8 cellular contexts compared by ENCODE assay signal in the genomic region with DNA sequence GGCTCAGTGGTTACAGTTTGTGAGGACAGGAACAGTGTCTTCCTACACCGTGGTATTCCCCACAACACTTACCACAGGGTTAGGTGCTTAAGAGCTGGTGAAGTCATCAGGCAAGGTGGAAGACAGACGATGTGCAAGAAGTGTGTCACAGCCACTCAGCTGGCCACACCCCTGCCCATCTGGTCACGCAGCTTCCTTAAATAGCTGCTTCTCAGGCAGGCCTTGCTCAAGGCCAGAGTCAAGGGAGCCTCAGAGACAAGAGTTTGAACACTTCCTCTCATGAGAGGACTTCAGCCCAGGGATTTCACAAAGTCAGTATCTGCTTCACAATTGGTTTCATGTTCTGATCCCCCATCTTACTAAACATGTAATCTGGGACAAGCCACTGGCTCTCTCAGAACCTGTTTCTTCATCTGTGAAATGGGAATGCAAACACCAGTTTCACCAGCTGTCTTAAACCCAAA.
A peak's percentile ranks its signal among the peaks of the same experiment; 100 is the strongest.
DNase-seq lines count a peak whose midpoint lies in the region; ATAC-seq and TF ChIP-seq lines count a peak whose summit lies in the region.
"Had no signal": no experiment of that assay in that cellular context is flagged by ENCODE, and none has a peak within 500 bp of the region (broad histone marks: within the 10 kb centered on the region; RNA-seq: fewer than 3 reads in every experiment).

No MANE protein-coding gene starts in this region.

- no peak overlapping the region for H3K4me3 ChIP-seq in HCT116 (replicated peaks in 1 of 2; ENCODE audit: low read depth in 1 of 2, low read length in 2 of 2)
- H3K4me3 ChIP-seq in psoas muscle, result no peak overlapping the region
- H3K4me3 ChIP-seq: SJCRH30 had no signal

- no peaks in the 10 kb centered on the region for H3K36me3 ChIP-seq in HCT116 (ENCODE audit: control insufficient read depth in 1 of 2, insufficient read depth in 2 of 2, low read length in 2 of 2)
- H3K36me3 ChIP-seq in psoas muscle (ENCODE audit: insufficient read depth in 1 of 2, low read depth in 1 of 2), result peaks cover 0 to 7% of the 10 kb centered on the region in 2 donors
- H3K36me3 ChIP-seq: SJCRH30 had no signal

- H3K27me3 Mint-ChIP-seq in effector memory CD8-positive, alpha-beta T cell, result no peaks in the 10 kb centered on the region

- H3K9ac ChIP-seq in HCT116 (ENCODE audit: low read length), result no peak overlapping the region

- H3K4me3 Mint-ChIP-seq in effector memory CD8-positive, alpha-beta T cell, result no peak overlapping the region

- H3K27ac ChIP-seq in HCT116 (ENCODE audit: low read depth, low read length), result no peak overlapping the region
- peak overlapping the region; percentile 60 for H3K27ac ChIP-seq in psoas muscle
- H3K27ac ChIP-seq: SJCRH30 had no signal

- intact Hi-C loops in HCT116 (cut with micrococcal nuclease) (no loop called here), psoas muscle (cut with DNase I) (no loop called here)

- no peak for TF ChIP-seq POLR2A in HCT116 (IDR thresholded peaks at IDR 0.05; ENCODE audit: borderline replicate concordance, extremely low read depth, insufficient read depth, insufficient read length)

- H3K9me2 ChIP-seq in HCT116 (ENCODE audit: insufficient read depth), result no peaks in the 10 kb centered on the region

- POLR2A ChIA-PET in HCT116 (lab: Charles Lee), result no interaction called here

- peaks cover 4 to 8% of the 10 kb centered on the region in 2 donors for H3K4me1 Mint-ChIP-seq in effector memory CD8-positive, alpha-beta T cell (ENCODE audit: low read depth in 2 of 2)

- no peak overlapping the region for H2AFZ ChIP-seq in HCT116 (ENCODE audit: low read depth, low read length, poor library complexity, severe bottlenecking)

- peak overlapping the region in 1 of 2 donors; percentile 83 for H3K27ac Mint-ChIP-seq in effector memory CD8-positive, alpha-beta T cell

- no peaks in the 10 kb centered on the region for H3K79me2 ChIP-seq in HCT116 (ENCODE audit: insufficient read depth, low read length)

- 56 to 79% (median 63%) methylated on average over 3 of the region's 3 CpGs for WGBS in psoas muscle, 3 donors

- no peaks in the 10 kb centered on the region for H3K9me3 Mint-ChIP-seq in effector memory CD8-positive, alpha-beta T cell

- no peak for TF ChIP-seq RAD21 in HCT116 (IDR thresholded peaks at IDR 0.05; ENCODE audit: low read depth)

- peaks cover 0 to 6% of the 10 kb centered on the region in 2 experiments; a peak in 1 of 4 replicates for H3K4me1 ChIP-seq in HCT116 (ENCODE audit: control insufficient read depth in 1 of 2, insufficient read depth in 2 of 2, low read length in 2 of 2)
- H3K4me1 ChIP-seq in psoas muscle, result peaks cover 5% of the 10 kb centered on the region

- no TSS peak for BruUV-seq in HCT116 (replicated peaks; lab: Mats Ljungman, UMichigan)

- ATAC-seq in GM18861 (IDR thresholded peaks at IDR 0.05; ENCODE audit: unreplicated experiment) (peak; percentile 89), HCT116 (0 out of 2 replicates have a peak, but pooled peaks have one; percentile 20), psoas muscle (peak; percentile 65 to 95 (median 82))
- ATAC-seq in effector memory CD8-positive, alpha-beta T cell (replicated peaks), result peak; percentile 94

- DNase-seq in HCT116 (ENCODE audit: low read depth, low spot score), result no peak
- peak; percentile 28 for DNase-seq in M059J (ENCODE audit: low read depth)
- DNase-seq in effector memory CD8-positive, alpha-beta T cell, result peak in 2 of 3 experiments; percentile 19 to 25
- DNase-seq in psoas muscle, result peak; percentile 60 to 75
- DNase-seq in COLO829 (ENCODE audit: low spot score), result no peak
- no peak for DNase-seq in NCI-H1092 (lab: John Stamatoyannopoulos, UW)

- no peak overlapping the region for H3K4me2 ChIP-seq in HCT116 (ENCODE audit: low read length)

- CTCF ChIA-PET in HCT116 (lab: Charles Lee), result no interaction called here

- no peaks in the 10 kb centered on the region for H4K20me1 ChIP-seq in HCT116 (ENCODE audit: insufficient read depth)

- no peaks in the 10 kb centered on the region for H3K27me3 ChIP-seq in HCT116 (ENCODE audit: insufficient read depth, low read length)
- no peaks in the 10 kb centered on the region for H3K27me3 ChIP-seq in psoas muscle (ENCODE audit: insufficient read depth in 3 of 3, low read length in 2 of 3)
- H3K27me3 ChIP-seq: SJCRH30 had no signal

- peaks cover 7% of the 10 kb centered on the region for H3K36me3 Mint-ChIP-seq in effector memory CD8-positive, alpha-beta T cell (ENCODE audit: insufficient read depth)

- TF ChIP-seq CTCF in HCT116 (IDR thresholded peaks at IDR 0.05 in 2 of 3, conservative IDR thresholded peaks at IDR 0.05 in 1 of 3; ENCODE audit: borderline replicate concordance in 1 of 3, insufficient read depth in 1 of 3, low read depth in 2 of 3, low read length in 2 of 3) (no peak), psoas muscle (IDR thresholded peaks at IDR 0.05) (no peak)

- RAD21 ChIA-PET in HCT116 (lab: Charles Lee; ENCODE audit: low non-redundant PET in 1 of 2, low total read pairs in 2 of 2, uncharacterized antibody in 2 of 2, unreplicated experiment in 2 of 2), result no interaction called here

- H3K9me3 ChIP-seq in HCT116 (ENCODE audit: control insufficient read depth in 1 of 2, insufficient read depth in 1 of 2, low read depth in 1 of 2, low read length in 2 of 2), result no peaks in the 10 kb centered on the region
- no peaks in the 10 kb centered on the region for H3K9me3 ChIP-seq in psoas muscle
- H3K9me3 ChIP-seq: SJCRH30 had no signal

TF ChIP-seq in HCT116, 20 proteins besides CTCF, POLR2A, EP300 and RAD21:
- TF ChIP-seq, protein P1, sequence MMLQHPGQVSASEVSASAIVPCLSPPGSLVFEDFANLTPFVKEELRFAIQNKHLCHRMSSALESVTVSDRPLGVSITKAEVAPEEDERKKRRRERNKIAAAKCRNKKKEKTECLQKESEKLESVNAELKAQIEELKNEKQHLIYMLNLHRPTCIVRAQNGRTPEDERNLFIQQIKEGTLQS (IDR thresholded peaks at IDR 0.05), result no peak
- TF ChIP-seq JUND (IDR thresholded peaks at IDR 0.05), result no peak
- TF ChIP-seq EZH2phosphoT487 (IDR thresholded peaks at IDR 0.05; ENCODE audit: borderline replicate concordance), result no peak
- no peak for TF ChIP-seq EZH2 (IDR thresholded peaks at IDR 0.05)
- no peak for TF ChIP-seq TCF7L2 (IDR thresholded peaks at IDR 0.05; ENCODE audit: borderline replicate concordance, extremely low read depth, insufficient read depth, insufficient read length)
- TF ChIP-seq YY1 (IDR thresholded peaks at IDR 0.05; ENCODE audit: extremely low read depth, insufficient replicate concordance, low read depth, low read length), result no peak
- TF ChIP-seq, protein P2, sequence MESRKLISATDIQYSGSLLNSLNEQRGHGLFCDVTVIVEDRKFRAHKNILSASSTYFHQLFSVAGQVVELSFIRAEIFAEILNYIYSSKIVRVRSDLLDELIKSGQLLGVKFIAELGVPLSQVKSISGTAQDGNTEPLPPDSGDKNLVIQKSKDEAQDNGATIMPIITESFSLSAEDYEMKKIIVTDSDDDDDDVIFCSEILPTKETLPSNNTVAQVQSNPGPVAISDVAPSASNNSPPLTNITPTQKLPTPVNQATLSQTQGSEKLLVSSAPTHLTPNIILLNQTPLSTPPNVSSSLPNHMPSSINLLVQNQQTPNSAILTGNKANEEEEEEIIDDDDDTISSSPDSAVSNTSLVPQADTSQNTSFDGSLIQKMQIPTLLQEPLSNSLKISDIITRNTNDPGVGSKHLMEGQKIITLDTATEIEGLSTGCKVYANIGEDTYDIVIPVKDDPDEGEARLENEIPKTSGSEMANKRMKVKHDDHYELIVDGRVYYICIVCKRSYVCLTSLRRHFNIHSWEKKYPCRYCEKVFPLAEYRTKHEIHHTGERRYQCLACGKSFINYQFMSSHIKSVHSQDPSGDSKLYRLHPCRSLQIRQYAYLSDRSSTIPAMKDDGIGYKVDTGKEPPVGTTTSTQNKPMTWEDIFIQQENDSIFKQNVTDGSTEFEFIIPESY (IDR thresholded peaks at IDR 0.05; ENCODE audit: extremely low read depth, insufficient replicate concordance, low read length), result no peak
- TF ChIP-seq EGR1 (IDR thresholded peaks at IDR 0.05; ENCODE audit: low read depth), result no peak
- TF ChIP-seq ZFX (IDR thresholded peaks at IDR 0.05), result no peak
- TF ChIP-seq POLR2AphosphoS5 (IDR thresholded peaks at IDR 0.05; ENCODE audit: low read depth, low read length), result no peak
- no peak for TF ChIP-seq ZNF274 (IDR thresholded peaks at IDR 0.05; ENCODE audit: low read depth, low read length)
- TF ChIP-seq, protein P3, sequence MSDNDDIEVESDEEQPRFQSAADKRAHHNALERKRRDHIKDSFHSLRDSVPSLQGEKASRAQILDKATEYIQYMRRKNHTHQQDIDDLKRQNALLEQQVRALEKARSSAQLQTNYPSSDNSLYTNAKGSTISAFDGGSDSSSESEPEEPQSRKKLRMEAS (IDR thresholded peaks at IDR 0.05), result no peak
- TF ChIP-seq, protein P4, sequence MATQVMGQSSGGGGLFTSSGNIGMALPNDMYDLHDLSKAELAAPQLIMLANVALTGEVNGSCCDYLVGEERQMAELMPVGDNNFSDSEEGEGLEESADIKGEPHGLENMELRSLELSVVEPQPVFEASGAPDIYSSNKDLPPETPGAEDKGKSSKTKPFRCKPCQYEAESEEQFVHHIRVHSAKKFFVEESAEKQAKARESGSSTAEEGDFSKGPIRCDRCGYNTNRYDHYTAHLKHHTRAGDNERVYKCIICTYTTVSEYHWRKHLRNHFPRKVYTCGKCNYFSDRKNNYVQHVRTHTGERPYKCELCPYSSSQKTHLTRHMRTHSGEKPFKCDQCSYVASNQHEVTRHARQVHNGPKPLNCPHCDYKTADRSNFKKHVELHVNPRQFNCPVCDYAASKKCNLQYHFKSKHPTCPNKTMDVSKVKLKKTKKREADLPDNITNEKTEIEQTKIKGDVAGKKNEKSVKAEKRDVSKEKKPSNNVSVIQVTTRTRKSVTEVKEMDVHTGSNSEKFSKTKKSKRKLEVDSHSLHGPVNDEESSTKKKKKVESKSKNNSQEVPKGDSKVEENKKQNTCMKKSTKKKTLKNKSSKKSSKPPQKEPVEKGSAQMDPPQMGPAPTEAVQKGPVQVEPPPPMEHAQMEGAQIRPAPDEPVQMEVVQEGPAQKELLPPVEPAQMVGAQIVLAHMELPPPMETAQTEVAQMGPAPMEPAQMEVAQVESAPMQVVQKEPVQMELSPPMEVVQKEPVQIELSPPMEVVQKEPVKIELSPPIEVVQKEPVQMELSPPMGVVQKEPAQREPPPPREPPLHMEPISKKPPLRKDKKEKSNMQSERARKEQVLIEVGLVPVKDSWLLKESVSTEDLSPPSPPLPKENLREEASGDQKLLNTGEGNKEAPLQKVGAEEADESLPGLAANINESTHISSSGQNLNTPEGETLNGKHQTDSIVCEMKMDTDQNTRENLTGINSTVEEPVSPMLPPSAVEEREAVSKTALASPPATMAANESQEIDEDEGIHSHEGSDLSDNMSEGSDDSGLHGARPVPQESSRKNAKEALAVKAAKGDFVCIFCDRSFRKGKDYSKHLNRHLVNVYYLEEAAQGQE (IDR thresholded peaks at IDR 0.05; ENCODE audit: low read depth), result no peak
- TF ChIP-seq ELF1 (IDR thresholded peaks at IDR 0.05; ENCODE audit: borderline replicate concordance, low read depth), result no peak
- no peak for TF ChIP-seq SIN3A (IDR thresholded peaks at IDR 0.05; ENCODE audit: low read depth)

Comparison
In these comparisons a context has a peak if more than half of its experiments do, and no peak if none do; other contexts are left out.
1. ATAC-seq: peak in every context shown above with its lines; median percentile 94 in effector memory CD8-positive, alpha-beta T cell; 89 in GM18861; 82 in psoas muscle; 20 in HCT116.
2. DNase-seq: peak in M059J (single experiment), effector memory CD8-positive, alpha-beta T cell (2 of 3) and psoas muscle (2 of 2); none in HCT116 (single experiment), COLO829 (single experiment) and NCI-H1092 (single experiment).